11 cellular contexts compared by ENCODE assay signal in the genomic region with DNA sequence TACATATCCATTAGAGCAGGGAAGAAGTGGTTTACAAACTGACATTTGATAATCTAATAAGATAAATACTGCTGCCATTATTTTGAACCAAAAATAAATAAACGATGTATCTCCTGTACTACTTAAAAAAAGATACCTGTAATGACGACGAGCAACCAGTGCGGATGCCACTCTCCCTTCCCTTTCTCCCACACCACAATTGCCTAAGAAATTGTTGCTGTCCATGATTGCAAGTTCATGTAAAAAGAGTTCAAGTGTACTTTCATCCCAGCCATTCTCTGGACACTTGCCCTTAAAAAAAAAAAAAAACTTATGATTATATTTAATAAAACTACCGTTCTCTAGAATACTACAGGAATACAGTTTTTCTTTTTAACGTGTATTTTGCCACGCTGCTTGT.
DNase-seq lines count a peak whose midpoint lies in the region; ATAC-seq and TF ChIP-seq lines count a peak whose summit lies in the region.
"Had no signal": no experiment of that assay in that cellular context is flagged by ENCODE, and none has a peak within 500 bp of the region (broad histone marks: within the 10 kb centered on the region; RNA-seq: fewer than 3 reads in every experiment).

No MANE protein-coding gene starts in this region.

- peak overlapping the region; percentile 96 for H3K4me3 Mint-ChIP-seq in T-helper 1 cell treated with Interleukin-12 subunit alpha and Interleukin-12 subunit beta and Interleukin-4 antibody, amounts not matched to agents 30 μg/mL and 1 μg/mL, for 36 hours
- H3K4me3 Mint-ChIP-seq in activated naive CD8-positive, alpha-beta T cell treated with anti-CD3 and anti-CD28 coated beads, Interleukin-2, amount 50 U/mL, for 24 hours, result peak overlapping the region; percentile 88

- H3K36me3 ChIP-seq in neutrophil, result no peaks in the 10 kb centered on the region

- H3K27ac Mint-ChIP-seq in T-helper 1 cell treated with Interleukin-12 subunit alpha and Interleukin-12 subunit beta and Interleukin-4 antibody, amounts not matched to agents 30 μg/mL and 1 μg/mL, for 36 hours, result peak overlapping the region; percentile 95
- peak overlapping the region; percentile 88 for H3K27ac Mint-ChIP-seq in activated naive CD8-positive, alpha-beta T cell treated with anti-CD3 and anti-CD28 coated beads, Interleukin-2, amount 50 U/mL, for 24 hours

- H3K4me3 ChIP-seq in NB4 (ENCODE audit: low read depth, low read length) (peak overlapping the region; percentile 82), neutrophil (ENCODE audit: low read depth in 1 of 2, low read length in 1 of 2) (peak overlapping the region in 1 of 2 experiments; percentile 81)

- peaks cover 36% of the 10 kb centered on the region for H3K4me1 Mint-ChIP-seq in T-helper 1 cell treated with Interleukin-12 subunit alpha and Interleukin-12 subunit beta and Interleukin-4 antibody, amounts not matched to agents 30 μg/mL and 1 μg/mL, for 36 hours (ENCODE audit: low read depth)
- H3K4me1 Mint-ChIP-seq in activated naive CD8-positive, alpha-beta T cell treated with anti-CD3 and anti-CD28 coated beads, Interleukin-2, amount 50 U/mL, for 24 hours, result peaks cover 46% of the 10 kb centered on the region

- no peaks in the 10 kb centered on the region for H3K9me3 Mint-ChIP-seq in T-helper 1 cell treated with Interleukin-12 subunit alpha and Interleukin-12 subunit beta and Interleukin-4 antibody, amounts not matched to agents 30 μg/mL and 1 μg/mL, for 36 hours
- no peaks in the 10 kb centered on the region for H3K9me3 Mint-ChIP-seq in activated naive CD8-positive, alpha-beta T cell treated with anti-CD3 and anti-CD28 coated beads, Interleukin-2, amount 50 U/mL, for 24 hours

- no peaks in the 10 kb centered on the region for H3K27me3 ChIP-seq in neutrophil

- no peaks in the 10 kb centered on the region for H3K9me3 ChIP-seq in neutrophil

- TF ChIP-seq CTCF in NB4 (IDR thresholded peaks at IDR 0.05; ENCODE audit: low read depth, low read length), result no peak
- TF ChIP-seq CTCF in neutrophil (IDR thresholded peaks at IDR 0.05), result no peak

- peak overlapping the region; percentile 95 for H3K27ac ChIP-seq in neutrophil

- H3K27me3 Mint-ChIP-seq in T-helper 1 cell treated with Interleukin-12 subunit alpha and Interleukin-12 subunit beta and Interleukin-4 antibody, amounts not matched to agents 30 μg/mL and 1 μg/mL, for 36 hours (ENCODE audit: low read depth), result no peaks in the 10 kb centered on the region
- peaks cover 3% of the 10 kb centered on the region for H3K27me3 Mint-ChIP-seq in activated naive CD8-positive, alpha-beta T cell treated with anti-CD3 and anti-CD28 coated beads, Interleukin-2, amount 50 U/mL, for 24 hours

- H3K4me1 ChIP-seq in neutrophil (ENCODE audit: control insufficient read depth in 1 of 2, insufficient read depth in 1 of 2, low read depth in 1 of 2, low read length in 1 of 2), result peaks cover 47% of the 10 kb centered on the region in 2 experiments
- H3K4me1 ChIP-seq: parathyroid adenoma had no signal

- no peak for DNase-seq in T-helper 1 cell
- DNase-seq in NB4 (ENCODE audit: low read depth), result peak; percentile 59
- DNase-seq in activated naive CD8-positive, alpha-beta T cell treated with anti-CD3 and anti-CD28 coated beads, Interleukin-2, amount 50 U/mL, for 24 hours, result no peak
- no peak for DNase-seq in GM03348 (ENCODE audit: low spot score)
- DNase-seq in NCI-H187 (lab: John Stamatoyannopoulos, UW), result no peak
- DNase-seq in NCI-H1417 treated with DMSO at 0.1 percent for 48 hours (lab: John Stamatoyannopoulos, UW), result no peak
- DNase-seq: islet precursor cell had no signal

- TF ChIP-seq POLR2A in NB4 (IDR thresholded peaks at IDR 0.05; ENCODE audit: extremely low read depth, insufficient read length), result no peak

- peaks cover 20% of the 10 kb centered on the region for H3K36me3 Mint-ChIP-seq in T-helper 1 cell treated with Interleukin-12 subunit alpha and Interleukin-12 subunit beta and Interleukin-4 antibody, amounts not matched to agents 30 μg/mL and 1 μg/mL, for 36 hours (ENCODE audit: low read depth)
- peaks cover 11% of the 10 kb centered on the region for H3K36me3 Mint-ChIP-seq in activated naive CD8-positive, alpha-beta T cell treated with anti-CD3 and anti-CD28 coated beads, Interleukin-2, amount 50 U/mL, for 24 hours (ENCODE audit: low read depth)

- no peak for ATAC-seq in activated naive CD8-positive, alpha-beta T cell treated with anti-CD3 and anti-CD28 coated beads, Interleukin-2, amount 50 U/mL, for 24 hours
- ATAC-seq: esophagus mucosa had no signal
